Comparison of ENCODE assay signal across 8 cellular contexts in genomic region chr11:118610220-118610772, GRCh38. TPM values are rescaled to one million over a fixed set of nuclear protein-coding genes. Genes with fewer than 3 reads are reported as not detected.
A peak's percentile ranks its signal among the peaks of the same experiment; 100 is the strongest.
DNase-seq lines count a peak whose midpoint lies in the region; ATAC-seq and TF ChIP-seq lines count a peak whose summit lies in the region.

No MANE protein-coding gene starts in this region.

- H3K4me2 ChIP-seq in Karpas-422 (ENCODE audit: low read depth, low read length, poor library complexity, severe bottlenecking), result peak overlapping the region; percentile 38

- no peaks in the 10 kb centered on the region for H3K9me3 Mint-ChIP-seq in naive thymus-derived CD8-positive, alpha-beta T cell

- peak overlapping the region; percentile 74 to 92 (median 87) for H3K4me3 Mint-ChIP-seq in naive thymus-derived CD8-positive, alpha-beta T cell

- H3K79me2 ChIP-seq in Karpas-422 (ENCODE audit: low read length), result no peaks in the 10 kb centered on the region

- no peak for ATAC-seq in naive thymus-derived CD8-positive, alpha-beta T cell
- ATAC-seq in HG03139 (IDR thresholded peaks at IDR 0.05; ENCODE audit: unreplicated experiment) (no peak), GM21786 (IDR thresholded peaks at IDR 0.05; ENCODE audit: unreplicated experiment) (no peak), HG03460 (IDR thresholded peaks at IDR 0.05; ENCODE audit: unreplicated experiment) (no peak)

- peaks cover 21 to 35% (median 26%) of the 10 kb centered on the region in 4 donors for H3K4me1 Mint-ChIP-seq in naive thymus-derived CD8-positive, alpha-beta T cell

- POLR2A ChIA-PET in A673 (lab: Charles Lee; ENCODE audit: low non-redundant PET), result no interaction called here
- POLR2A ChIA-PET in naive thymus-derived CD8-positive, alpha-beta T cell (lab: Charles Lee), result interaction anchor here (1.2 to 2.3 kb wide), 2 partner anchors 38 to 251 kb away, joined by 6 to 12 read pairs; partner anchors contain the start of genes ARCN1 and UBE4A

- no TSS peak for BruUV-seq in A673 (replicated peaks; lab: Mats Ljungman, UMichigan)

- H4K20me1 ChIP-seq in Karpas-422 (ENCODE audit: insufficient read depth, low read depth, low read length), result no peaks in the 10 kb centered on the region

- peaks cover 0 to under 1% (median 0%) of the 10 kb centered on the region in 3 donors for H3K36me3 Mint-ChIP-seq in naive thymus-derived CD8-positive, alpha-beta T cell

- H3K27ac Mint-ChIP-seq in naive thymus-derived CD8-positive, alpha-beta T cell, result peak overlapping the region in 9 of 10 donors; percentile 19 to 96 (median 80)

- intact Hi-C loops in A673 (cut with micrococcal nuclease; ENCODE audit: unreplicated experiment), result no loop called here

- H3K4me3 ChIP-seq in A673 (ENCODE audit: low read depth, low read length, poor library complexity, severe bottlenecking) (peak overlapping the region; percentile 39), Karpas-422 (ENCODE audit: low read length) (no peak overlapping the region)
- H3K4me3 ChIP-seq in effector memory CD4-positive, alpha-beta T cell (ENCODE audit: insufficient read depth, low read depth, low read length, poor library complexity, severe bottlenecking), result peak overlapping the region; percentile 68

- H3K36me3 ChIP-seq in A673 (ENCODE audit: insufficient read depth, low read length, poor library complexity, severe bottlenecking) (no peaks in the 10 kb centered on the region), Karpas-422 (ENCODE audit: insufficient read depth, low read length) (no peaks in the 10 kb centered on the region)
- H3K36me3 ChIP-seq in effector memory CD4-positive, alpha-beta T cell (ENCODE audit: control insufficient read depth, insufficient read depth, low read length), result no peaks in the 10 kb centered on the region

- H2AFZ ChIP-seq in Karpas-422 (ENCODE audit: low read length), result no peak overlapping the region

- H3K27me3 Mint-ChIP-seq in naive thymus-derived CD8-positive, alpha-beta T cell, result peaks cover 0 to 16% (median 3%) of the 10 kb centered on the region in 5 donors

- peaks cover 31% of the 10 kb centered on the region for H3K4me1 ChIP-seq in A673 (ENCODE audit: insufficient read depth, low read length, poor library complexity, severe bottlenecking)
- H3K4me1 ChIP-seq in Karpas-422 (ENCODE audit: low read length), result peaks cover 25% of the 10 kb centered on the region
- H3K4me1 ChIP-seq in effector memory CD4-positive, alpha-beta T cell (ENCODE audit: control insufficient read depth, insufficient read depth, low read length, poor library complexity, severe bottlenecking), result peaks cover 36% of the 10 kb centered on the region

- H3K9me3 ChIP-seq in A673 (ENCODE audit: low read depth, low read length, poor library complexity, severe bottlenecking) (no peaks in the 10 kb centered on the region), Karpas-422 (ENCODE audit: low read length) (no peaks in the 10 kb centered on the region)
- H3K9me3 ChIP-seq in effector memory CD4-positive, alpha-beta T cell (ENCODE audit: control insufficient read depth, low read length), result no peaks in the 10 kb centered on the region

- H3K9me2 ChIP-seq in Karpas-422 (replicated peaks; ENCODE audit: insufficient read depth, low read length), result no peaks in the 10 kb centered on the region

- TF ChIP-seq CTCF in A673 (conservative IDR thresholded peaks at IDR 0.05; ENCODE audit: low read depth, low read length), result no peak

- H3K27ac ChIP-seq in A673 (ENCODE audit: low read depth, low read length, poor library complexity, severe bottlenecking), result no peak overlapping the region
- no peak overlapping the region for H3K27ac ChIP-seq in Karpas-422 (ENCODE audit: low read length)
- peak overlapping the region; percentile 44 for H3K27ac ChIP-seq in effector memory CD4-positive, alpha-beta T cell (ENCODE audit: insufficient read depth, low read length, poor library complexity, severe bottlenecking)

- CTCF ChIA-PET in A673 (lab: Charles Lee), result interaction anchor here (1.1 to 2.1 kb wide), 2 partner anchors 10 to 16 kb away, joined by 4 to 10 read pairs; no protein-coding TSS in a partner anchor

- H3K27me3 ChIP-seq in A673 (replicated peaks; ENCODE audit: insufficient read depth, low read depth, low read length, poor library complexity), result no peaks in the 10 kb centered on the region
- no peaks in the 10 kb centered on the region for H3K27me3 ChIP-seq in Karpas-422 (ENCODE audit: low read length)
- H3K27me3 ChIP-seq in effector memory CD4-positive, alpha-beta T cell (replicated peaks; ENCODE audit: control insufficient read depth, insufficient read depth, low read length, poor library complexity, severe bottlenecking), result no peaks in the 10 kb centered on the region

- DNase-seq in A673 (ENCODE audit: low spot score) (no peak), Karpas-422 (no peak), NCI-H187 treated with DMSO at 0.1 percent for 48 hours (lab: John Stamatoyannopoulos, UW) (no peak)
- no peak for DNase-seq in effector memory CD4-positive, alpha-beta T cell
- DNase-seq in naive thymus-derived CD8-positive, alpha-beta T cell, result peak in 2 of 10 donors; percentile 4 to 15

- no peak overlapping the region for H3K9ac ChIP-seq in Karpas-422 (ENCODE audit: low read length)

RNA-seq across cellular contexts. Expression of gene PHLDB1, which starts 2.9 kb away (rescaled TPM):
- total RNA-seq in A673 (2021), result 48.7 and 58.7 TPM in 2 replicates
- total RNA-seq in Karpas-422 (2014; rRNA removed; shearing (Covaris generic); ENCODE audit: low replicate concordance), result 0.19 TPM in 1 of 2 replicates, not detected in the other
- 1 to 10 TPM; 3.0 to 4.1 TPM for total RNA-seq in naive thymus-derived CD8-positive, alpha-beta T cell
- polyA plus RNA-seq in naive thymus-derived CD8-positive, alpha-beta T cell, result under 1 TPM in 2 of 3 donors, not detected in 1; 0.07 to 0.46 TPM

RNA-seq across cellular contexts. Expression of gene ARCN1, which starts 38.1 kb away (rescaled TPM):
- 217 and 220 TPM in 2 replicates for total RNA-seq in A673 (2021)
- 29.6 and 34.4 TPM in 2 replicates for total RNA-seq in Karpas-422 (2014; rRNA removed; shearing (Covaris generic); ENCODE audit: low replicate concordance)
- total RNA-seq in naive thymus-derived CD8-positive, alpha-beta T cell, result 100 to 1,000 TPM; 106 to 118 TPM
- polyA plus RNA-seq in naive thymus-derived CD8-positive, alpha-beta T cell, result 100 to 1,000 TPM; 121 to 138 (median 130) TPM

RNA-seq across cellular contexts. Expression of gene IFT46, which starts 44.6 kb away (rescaled TPM):
- 34.3 and 34.6 TPM in 2 replicates for total RNA-seq in A673 (2021)
- 13.5 and 28.6 TPM in 2 replicates for total RNA-seq in Karpas-422 (2014; rRNA removed; shearing (Covaris generic); ENCODE audit: low replicate concordance)
- total RNA-seq in naive thymus-derived CD8-positive, alpha-beta T cell, result 10 to 100 TPM; 14.9 to 15.6 TPM
- polyA plus RNA-seq in naive thymus-derived CD8-positive, alpha-beta T cell, result 1 to 10 TPM; 6.7 to 8.3 (median 6.7) TPM
